Comparison of ENCODE assay signal across 8 cellular contexts in the genomic region with DNA sequence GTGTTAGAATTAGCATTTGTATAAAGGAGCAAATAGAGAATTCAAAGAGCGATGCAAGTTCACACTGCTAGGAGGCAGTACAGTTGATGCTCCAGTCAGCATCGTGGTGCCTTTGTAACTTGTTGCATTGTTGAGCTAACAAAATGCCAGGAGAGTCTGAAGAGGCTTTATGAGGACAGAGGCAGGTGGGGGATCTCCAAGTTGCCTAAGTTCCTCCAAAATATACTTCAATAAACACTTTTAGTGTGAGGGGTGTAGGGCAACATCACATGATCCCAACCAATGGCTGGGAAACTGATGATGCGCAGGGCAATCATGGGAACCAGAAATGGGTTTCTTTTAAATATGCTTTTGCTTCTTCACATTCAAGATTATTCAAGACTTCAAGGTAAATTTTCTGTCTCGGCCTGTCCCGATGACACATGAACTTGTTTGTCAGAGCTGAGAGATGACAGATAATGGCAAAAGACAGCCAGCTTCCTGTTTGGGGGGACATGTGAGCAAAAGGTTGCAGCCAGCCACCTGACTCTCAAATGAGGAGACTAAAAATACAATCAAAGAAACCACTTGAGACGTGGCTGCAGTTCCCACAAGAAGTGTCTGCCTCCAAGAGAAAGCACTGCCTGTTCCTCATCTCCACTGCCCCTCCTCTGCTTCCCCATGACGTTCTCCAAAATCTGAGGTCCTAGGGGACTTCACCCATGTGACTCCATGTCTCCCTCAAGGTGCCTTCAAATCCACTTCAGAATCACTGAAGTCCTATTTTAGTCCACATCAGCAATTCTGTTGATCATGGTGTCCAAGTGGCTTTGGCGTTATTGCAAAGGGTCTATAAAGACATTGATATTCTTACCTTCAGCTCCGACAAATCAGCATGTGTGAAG. TPM values are rescaled to one million over a fixed set of nuclear protein-coding genes. Genes with fewer than 3 reads are reported as not detected.
DNase-seq lines count a peak whose midpoint lies in the region; ATAC-seq and TF ChIP-seq lines count a peak whose summit lies in the region.

No MANE protein-coding gene starts in this region.

- peaks cover 0 to 3% of the 10 kb centered on the region in 2 donors for H3K27me3 ChIP-seq in tibial artery

- no peak overlapping the region for H3K4me3 Mint-ChIP-seq in endothelial cell (ENCODE audit: unreplicated experiment)

- H3K4me1 ChIP-seq in tibial artery, result no peaks in the 10 kb centered on the region

- in situ Hi-C loops in G401 (cut with HindIII; ENCODE audit: low sequenced_read_pairs), result no loop called here

- H3K9me3 ChIP-seq in tibial artery, result no peaks in the 10 kb centered on the region

- ATAC-seq in GM19328 (IDR thresholded peaks at IDR 0.05; ENCODE audit: unreplicated experiment) (peak; percentile 65), HG03175 (IDR thresholded peaks at IDR 0.05; ENCODE audit: unreplicated experiment) (peak; percentile 57)

- peaks cover 11% of the 10 kb centered on the region for H3K27me3 Mint-ChIP-seq in endothelial cell (ENCODE audit: unreplicated experiment)

- H3K27ac ChIP-seq in coronary artery (no peak overlapping the region), tibial artery (no peak overlapping the region)

- intact Hi-C loops in tibial artery (cut with DNase I; ENCODE audit: low total_unique reads), result no loop called here

- no peak overlapping the region for H3K27ac Mint-ChIP-seq in endothelial cell (ENCODE audit: unreplicated experiment)

- H3K36me3 ChIP-seq in tibial artery, result no peaks in the 10 kb centered on the region

- H3K4me3 ChIP-seq in coronary artery (no peak overlapping the region), tibial artery (no peak overlapping the region)

- no peaks in the 10 kb centered on the region for H3K9me3 Mint-ChIP-seq in endothelial cell (ENCODE audit: unreplicated experiment)

- DNase-seq in activated CD4-positive, alpha-beta T cell treated with anti-CD3 and anti-CD28 coated beads for 4 hours, result peak; percentile 59 to 65
- peak; percentile 19 for DNase-seq in islet precursor cell
- DNase-seq in G401 (ENCODE audit: low spot score), result no peak
- DNase-seq in coronary artery (ENCODE audit: low spot score), result no peak
- DNase-seq in endothelial cell (ENCODE audit: low spot score), result no peak
- DNase-seq in tibial artery, result no peak

- TF ChIP-seq CTCF in coronary artery (IDR thresholded peaks at IDR 0.05) (no peak), endothelial cell (IDR thresholded peaks at IDR 0.05; ENCODE audit: unreplicated experiment) (no peak), tibial artery (IDR thresholded peaks at IDR 0.05) (no peak)

- H3K4me1 Mint-ChIP-seq in endothelial cell (ENCODE audit: unreplicated experiment), result peaks cover 54% of the 10 kb centered on the region

- H3K36me3 Mint-ChIP-seq in endothelial cell (ENCODE audit: low read depth, unreplicated experiment), result peaks cover 49% of the 10 kb centered on the region

RNA-seq across cellular contexts. Expression of gene KLHL6, which starts 39.3 kb away (rescaled TPM):
- total RNA-seq in G401 (2014; rRNA removed; shearing (Covaris generic)), result not detected in 2 replicates
- 46.1 TPM for total RNA-seq in endothelial cell (ENCODE audit: unreplicated experiment)

Comparison
In these comparisons a context has a peak if more than half of its experiments do, and no peak if none do; other contexts are left out.
1. DNase-seq: peak in activated CD4-positive, alpha-beta T cell treated with anti-CD3 and anti-CD28 coated beads for 4 hours (2 of 2) and islet precursor cell (single experiment); none in G401 (single experiment), coronary artery (single experiment), endothelial cell (single experiment) and tibial artery (0 of 2).
2. RNA of gene KLHL6, which starts 39.3 kb away (total RNA-seq): 46.1 TPM in endothelial cell (single experiment); not detected in G401; every median in the first group is over 10 times any median in the second.